Comparison of ENCODE assay signal across 13 cellular contexts in the genomic region with DNA sequence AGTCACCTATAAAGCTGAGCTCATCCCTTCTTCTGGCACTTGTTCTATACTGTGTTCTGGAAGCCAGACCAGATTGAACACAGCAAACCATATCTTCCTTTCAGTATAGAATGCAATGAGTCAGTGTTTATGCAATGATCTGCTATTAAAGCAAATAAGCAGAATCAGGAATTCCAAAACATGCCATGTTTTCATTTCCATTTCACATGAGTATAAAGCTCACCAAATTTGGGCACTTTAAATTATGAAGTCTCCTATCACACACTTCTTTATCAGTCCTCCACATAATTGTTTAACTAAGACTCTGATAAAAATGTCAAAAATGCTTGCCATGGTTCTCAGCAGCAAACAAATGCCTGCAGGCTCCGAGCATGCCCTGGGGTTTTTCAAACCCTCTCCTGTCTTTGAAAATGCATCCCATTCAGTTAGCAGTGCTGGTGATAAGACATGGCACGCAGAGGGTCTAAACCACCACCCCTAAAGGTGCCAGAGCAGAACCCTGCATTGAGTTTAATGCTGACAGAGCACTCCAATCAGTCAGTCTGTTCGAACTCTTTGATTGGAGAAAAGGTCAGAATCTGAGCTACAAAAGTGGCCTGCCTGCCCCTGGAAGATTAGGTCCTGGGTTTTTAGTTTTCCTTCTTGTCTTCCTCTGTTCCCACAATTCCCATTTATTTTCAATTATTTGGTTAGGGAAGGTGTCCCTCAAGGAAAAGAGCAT.
A peak's percentile ranks its signal among the peaks of the same experiment; 100 is the strongest.
DNase-seq lines count a peak whose midpoint lies in the region; ATAC-seq and TF ChIP-seq lines count a peak whose summit lies in the region.
"Had no signal": no experiment of that assay in that cellular context is flagged by ENCODE, and none has a peak within 500 bp of the region (broad histone marks: within the 10 kb centered on the region; RNA-seq: fewer than 3 reads in every experiment).

No MANE protein-coding gene starts in this region.

- no peaks in the 10 kb centered on the region for H3K36me3 ChIP-seq in skeletal muscle satellite cell (ENCODE audit: insufficient read depth, low read length)
- H3K36me3 ChIP-seq in thyroid gland: no peaks in the 10 kb centered on the region
- H3K36me3 ChIP-seq: esophagus muscularis mucosa had no signal

- peak overlapping the region; percentile 59 to 84 for H3K4me3 Mint-ChIP-seq in activated T-cell treated with anti-CD3 and anti-CD28 coated beads, Interleukin-2, amount 50 U/mL, for 72 hours

- peak overlapping the region; percentile 8 for H3K4me2 ChIP-seq in skeletal muscle satellite cell (ENCODE audit: low read length)
- H3K4me2 ChIP-seq: BLaER1 treated with 17β-estradiol and CSF1 and Interleukin-3, amounts not matched to agents 10 nM and 100 nM had no signal

- H3K36me3 Mint-ChIP-seq in activated T-cell treated with anti-CD3 and anti-CD28 coated beads, Interleukin-2, amount 50 U/mL, for 72 hours (ENCODE audit: insufficient read depth in 2 of 2): peaks cover 12 to 16% of the 10 kb centered on the region in 2 donors

- no peak for DNase-seq in activated T-cell treated with anti-CD3 and anti-CD28 coated beads, Interleukin-2, amount 50 U/mL, for 72 hours
- DNase-seq in activated T-cell treated with anti-CD3 and anti-CD28 coated beads for 4 hours (no peak), NCI-H69 (lab: John Stamatoyannopoulos, UW) (peak; percentile 24), ecto neural progenitor cell (ENCODE audit: low spot score) (no peak), thyroid gland (no peak), HT-29 (ENCODE audit: low spot score) (no peak)
- DNase-seq: activated T-cell treated with anti-CD3 and anti-CD28 coated beads, Interleukin-2, amount 50 U/mL, for 4 hours; NCI-H2081 treated with DMSO at 0.1 percent for 48 hours had no signal

- peaks cover 2 to 5% of the 10 kb centered on the region in 2 donors for H3K9me3 Mint-ChIP-seq in activated T-cell treated with anti-CD3 and anti-CD28 coated beads, Interleukin-2, amount 50 U/mL, for 72 hours
- H3K9me3 Mint-ChIP-seq: activated T-cell treated with anti-CD3 and anti-CD28 coated beads, Interleukin-2, amount 50 U/mL, for 4 hours had no signal

- TF ChIP-seq CTCF in thyroid gland (IDR thresholded peaks at IDR 0.05): no peak

- ATAC-seq in activated T-cell treated with anti-CD3 and anti-CD28 coated beads, Interleukin-2, amount 50 U/mL, for 72 hours (replicated peaks in 1 of 2): no peak
- peak; percentile 61 for ATAC-seq in esophagus mucosa

- H3K4me3 ChIP-seq in skeletal muscle satellite cell (ENCODE audit: low read length) (no peak overlapping the region), thyroid gland (replicated peaks in 1 of 3) (no peak overlapping the region)
- H3K4me3 ChIP-seq: BLaER1 treated with 17β-estradiol and CSF1 and Interleukin-3, amounts not matched to agents 10 nM and 100 nM; esophagus muscularis mucosa; skin epidermis had no signal

- intact Hi-C loops in thyroid gland (cut with DNase I): no loop called here

- 66 to 82% methylated on average over 3 of the region's 3 CpGs for WGBS in thyroid gland, 2 donors

- H3K9ac ChIP-seq in skeletal muscle satellite cell (ENCODE audit: low read depth, low read length): no peak overlapping the region
- H3K9ac ChIP-seq: BLaER1 treated with 17β-estradiol and CSF1 and Interleukin-3, amounts not matched to agents 10 nM and 100 nM had no signal

- H3K27me3 ChIP-seq in skeletal muscle satellite cell (ENCODE audit: control insufficient read depth, insufficient read depth, low read length): no peaks in the 10 kb centered on the region
- no peaks in the 10 kb centered on the region for H3K27me3 ChIP-seq in thyroid gland
- H3K27me3 ChIP-seq: BLaER1 treated with 17β-estradiol and CSF1 and Interleukin-3, amounts not matched to agents 10 nM and 100 nM; esophagus muscularis mucosa had no signal

- no peak for TF ChIP-seq POLR2A in thyroid gland (IDR thresholded peaks at IDR 0.05)

- peak overlapping the region; percentile 70 for H3K27ac Mint-ChIP-seq in activated T-cell treated with anti-CD3 and anti-CD28 coated beads, Interleukin-2, amount 50 U/mL, for 72 hours

- H3K4me1 ChIP-seq in skeletal muscle satellite cell (ENCODE audit: control insufficient read depth, insufficient read depth, low read length) (peaks cover 11% of the 10 kb centered on the region), thyroid gland (peaks cover 10 to 15% of the 10 kb centered on the region in 2 donors)

- H3K4me1 Mint-ChIP-seq in activated T-cell treated with anti-CD3 and anti-CD28 coated beads, Interleukin-2, amount 50 U/mL, for 72 hours (ENCODE audit: low read depth): peaks cover 85% of the 10 kb centered on the region

- H3K9me3 ChIP-seq in skeletal muscle satellite cell (replicated peaks; ENCODE audit: low read length): no peaks in the 10 kb centered on the region
- H3K9me3 ChIP-seq in thyroid gland: no peaks in the 10 kb centered on the region
- H3K9me3 ChIP-seq: esophagus muscularis mucosa had no signal

- peak overlapping the region in 1 of 3 donors; percentile 49 for H3K27ac ChIP-seq in thyroid gland
- H3K27ac ChIP-seq: BLaER1 treated with 17β-estradiol and CSF1 and Interleukin-3, amounts not matched to agents 10 nM and 100 nM; esophagus muscularis mucosa had no signal

- no peaks in the 10 kb centered on the region for H3K27me3 Mint-ChIP-seq in activated T-cell treated with anti-CD3 and anti-CD28 coated beads, Interleukin-2, amount 50 U/mL, for 72 hours (ENCODE audit: low read depth)
